Comparison of ENCODE assay signal across 12 cellular contexts in genomic region chr3:108125151-108125540, GRCh38. TPM values are rescaled to one million over a fixed set of nuclear protein-coding genes. Genes with fewer than 3 reads are reported as not detected.
DNase-seq lines count a peak whose midpoint lies in the region; ATAC-seq lines count a peak whose summit lies in the region.
"Had no signal": no experiment of that assay in that cellular context is flagged by ENCODE, and none has a peak within 500 bp of the region (broad histone marks: within the 10 kb centered on the region; RNA-seq: fewer than 3 reads in every experiment).

No MANE protein-coding gene starts in this region.

- POLR2A ChIA-PET in CD4-positive, alpha-beta memory T cell (lab: Charles Lee; ENCODE audit: partially characterized antibody): interaction anchor here (0.7 to 15.2 kb wide), 18 partner anchors 9 to 602 kb away, joined by 3 to 531 read pairs (median 5); partner anchors contain the start of genes BBX, CD47 and IFT57

- H3K4me1 ChIP-seq in CD4-positive, alpha-beta memory T cell (ENCODE audit: insufficient read depth, low read length): peaks cover 71% of the 10 kb centered on the region
- H3K4me1 ChIP-seq in mononuclear cell (ENCODE audit: insufficient read depth, low read length): peaks cover 77% of the 10 kb centered on the region
- H3K4me1 ChIP-seq: ascending aorta, Caco-2 had no signal

- peak overlapping the region; percentile 71 to 87 for H3K4me3 ChIP-seq in CD4-positive, alpha-beta memory T cell (ENCODE audit: low read length in 2 of 2)
- peak overlapping the region; percentile 33 for H3K4me3 ChIP-seq in mononuclear cell (ENCODE audit: low read length)
- H3K4me3 ChIP-seq: ascending aorta had no signal

- peak; percentile 3 for ATAC-seq in GM21528 (IDR thresholded peaks at IDR 0.05; ENCODE audit: low FRiP score, unreplicated experiment)
- peak; percentile 47 for ATAC-seq in T-helper 17 cell
- ATAC-seq in GM19328 (IDR thresholded peaks at IDR 0.05; ENCODE audit: unreplicated experiment): no peak
- no peak for ATAC-seq in HG02588 (IDR thresholded peaks at IDR 0.05; ENCODE audit: unreplicated experiment)

- intact Hi-C loops in CD4-positive, alpha-beta memory T cell (cut with micrococcal nuclease): loop anchor here (1.0 to 5.0 kb wide), 4 partner anchors 24 to 138 kb away; partner anchors contain the start of genes CD47 and IFT57

- H3K36me3 ChIP-seq in CD4-positive, alpha-beta memory T cell (ENCODE audit: insufficient read depth, low read length): no peaks in the 10 kb centered on the region
- H3K36me3 ChIP-seq: ascending aorta had no signal

- peaks cover 0 to 6% (median 0%) of the 10 kb centered on the region in 8 donors for H3K9me3 Mint-ChIP-seq in CD4-positive, alpha-beta memory T cell

- CTCF ChIA-PET in CD4-positive, alpha-beta memory T cell (lab: Charles Lee; ENCODE audit: partially characterized antibody): interaction anchor here (1.0 to 4.9 kb wide), 6 partner anchors 28 to 197 kb away, joined by 3 to 32 read pairs (median 3); no protein-coding TSS in a partner anchor

- H3K4me3 Mint-ChIP-seq in CD4-positive, alpha-beta memory T cell: peak overlapping the region; percentile 84 to 94 (median 92)
- peak overlapping the region; percentile 94 for H3K4me3 Mint-ChIP-seq in T-helper 17 cell

- peak overlapping the region; percentile 92 to 100 (median 98) for H3K27ac Mint-ChIP-seq in CD4-positive, alpha-beta memory T cell
- peak overlapping the region; percentile 94 for H3K27ac Mint-ChIP-seq in T-helper 17 cell

- no peaks in the 10 kb centered on the region for H3K27me3 ChIP-seq in CD4-positive, alpha-beta memory T cell (ENCODE audit: insufficient read depth, low read length)
- no peaks in the 10 kb centered on the region for H3K27me3 ChIP-seq in mononuclear cell (ENCODE audit: insufficient read depth, low read length)
- H3K27me3 ChIP-seq: ascending aorta had no signal

- H3K36me3 Mint-ChIP-seq in CD4-positive, alpha-beta memory T cell: peaks cover 15 to 18% of the 10 kb centered on the region in 2 donors
- H3K36me3 Mint-ChIP-seq in T-helper 17 cell (ENCODE audit: low read depth): peaks cover 2% of the 10 kb centered on the region

- DNase-seq in CD4-positive, alpha-beta memory T cell: no peak
- DNase-seq in T-helper 17 cell: no peak
- no peak for DNase-seq in GM03348 (ENCODE audit: low spot score)
- no peak for DNase-seq in cortex of kidney (lab: John Stamatoyannopoulos, UW)
- DNase-seq: Caco-2, glutamatergic neuron, left ventricle myocardium superior had no signal

- H3K27me3 Mint-ChIP-seq in CD4-positive, alpha-beta memory T cell: no peaks in the 10 kb centered on the region
- H3K27me3 Mint-ChIP-seq in T-helper 17 cell: no peaks in the 10 kb centered on the region

- H3K4me1 Mint-ChIP-seq in CD4-positive, alpha-beta memory T cell: peaks cover 59 to 86% (median 73%) of the 10 kb centered on the region in 4 donors
- peaks cover 50% of the 10 kb centered on the region for H3K4me1 Mint-ChIP-seq in T-helper 17 cell

- H3K27ac ChIP-seq in CD4-positive, alpha-beta memory T cell (ENCODE audit: low read depth, low read length): peak overlapping the region; percentile 86
- H3K27ac ChIP-seq: ascending aorta had no signal

- H3K9me3 ChIP-seq in CD4-positive, alpha-beta memory T cell (ENCODE audit: control insufficient read depth in 1 of 2, low read length in 2 of 2): no peaks in the 10 kb centered on the region
- H3K9me3 ChIP-seq in T-helper 17 cell (ENCODE audit: control insufficient read depth, low read length, poor library complexity, severe bottlenecking) (no peaks in the 10 kb centered on the region), mononuclear cell (ENCODE audit: low read depth, low read length) (no peaks in the 10 kb centered on the region)
- H3K9me3 ChIP-seq: ascending aorta, Caco-2 had no signal

RNA-seq across cellular contexts. Expression of gene CD47, which starts 34.3 kb away (rescaled TPM):
- 100 to 1,000 TPM; 224 to 226 TPM for total RNA-seq in CD4-positive, alpha-beta memory T cell
- polyA plus RNA-seq in CD4-positive, alpha-beta memory T cell: 100 to 1,000 TPM; 281 to 288 TPM
- total RNA-seq in T-helper 17 cell (100 to 1,000 TPM; 150 to 170 TPM), mononuclear cell (212 TPM)

Comparison
In these comparisons a context has a peak if more than half of its experiments do, and no peak if none do; other contexts are left out.
1. ATAC-seq: peak in GM21528 (single experiment) and T-helper 17 cell (single experiment); none in GM19328 (single experiment) and HG02588 (single experiment).